19 cellular contexts compared by ENCODE assay signal in the genomic region with DNA sequence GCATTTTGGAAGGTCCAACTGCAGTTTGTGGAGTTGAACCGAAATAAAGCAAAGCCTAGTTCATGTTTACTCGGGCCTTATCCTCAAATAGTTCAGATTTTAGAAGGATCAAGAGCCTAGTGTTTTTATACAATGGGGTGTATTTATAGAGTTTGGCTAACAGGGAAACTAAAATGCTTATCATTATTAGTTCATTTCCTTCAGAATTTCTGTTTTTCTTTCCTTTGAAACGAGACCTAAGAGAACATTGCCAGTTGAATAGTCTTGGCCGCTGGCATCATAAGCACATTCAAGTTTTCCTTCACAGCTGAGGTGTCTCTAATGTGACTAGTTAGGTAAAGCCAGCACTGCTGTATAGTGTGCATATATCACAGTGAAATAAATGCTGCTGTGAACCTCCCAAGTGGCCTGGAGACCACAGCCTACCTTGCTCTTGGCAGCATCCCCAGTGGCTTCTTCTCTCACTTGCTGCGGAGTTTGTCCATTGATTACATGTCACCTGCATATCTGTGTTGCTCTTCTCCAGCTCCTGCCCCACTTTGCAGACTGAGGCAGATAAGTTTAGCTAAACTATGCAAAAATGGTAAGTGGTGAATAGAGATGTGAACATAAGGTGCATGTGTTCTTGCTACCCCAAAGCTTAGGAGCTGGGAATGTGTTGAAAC.
DNase-seq lines count a peak whose midpoint lies in the region; ATAC-seq and TF ChIP-seq lines count a peak whose summit lies in the region.
"Had no signal": no experiment of that assay in that cellular context is flagged by ENCODE, and none has a peak within 500 bp of the region (broad histone marks: within the 10 kb centered on the region; RNA-seq: fewer than 3 reads in every experiment).

No MANE protein-coding gene starts in this region.

- no peaks in the 10 kb centered on the region for H3K9me3 Mint-ChIP-seq in T-helper 2 cell treated with Interferon-gamma antibody and Interleukin-4, amounts not matched to agents 5 μg/mL and 100 μg/mL, for 36 hours
- H3K9me3 Mint-ChIP-seq: activated CD4-positive, alpha-beta T cell treated with anti-CD3 and anti-CD28 coated beads, Interleukin-2, amount 10 ng/mL, durations not matched to agents 7 days and 5 days; endodermal cell; naive thymus-derived CD4-positive, alpha-beta T cell; stimulated activated naive B cell treated with anti-CD40 and anti-IgM and Interleukin-4, amounts not matched to agents 10 μg/mL and 1 μg/mL and 100 μg/mL, for 72 hours had no signal

- ATAC-seq in left ventricle myocardium superior, result peak; percentile 38
- peak in 1 of 4 donors; percentile 22 for ATAC-seq in psoas muscle
- no peak for ATAC-seq in upper lobe of right lung
- ATAC-seq in GM21390 (IDR thresholded peaks at IDR 0.05; ENCODE audit: unreplicated experiment), result no peak
- ATAC-seq: foreskin keratinocyte; naive thymus-derived CD4-positive, alpha-beta T cell; stimulated activated naive B cell treated with anti-CD40 and anti-IgM and Interleukin-4, amounts not matched to agents 10 μg/mL and 1 μg/mL and 100 μg/mL, for 72 hours had no signal

- H3K27me3 Mint-ChIP-seq in T-helper 2 cell treated with Interferon-gamma antibody and Interleukin-4, amounts not matched to agents 5 μg/mL and 100 μg/mL, for 36 hours (ENCODE audit: low read depth), result no peaks in the 10 kb centered on the region
- H3K27me3 Mint-ChIP-seq: activated CD4-positive, alpha-beta T cell treated with anti-CD3 and anti-CD28 coated beads, Interleukin-2, amount 10 ng/mL, durations not matched to agents 7 days and 5 days; IgD-negative memory B cell; naive thymus-derived CD4-positive, alpha-beta T cell; stimulated activated naive B cell treated with anti-CD40 and anti-IgM and Interleukin-4, amounts not matched to agents 10 μg/mL and 1 μg/mL and 100 μg/mL, for 72 hours had no signal

- H3K27me3 ChIP-seq in psoas muscle (ENCODE audit: insufficient read depth in 3 of 3, low read length in 2 of 3), result no peaks in the 10 kb centered on the region
- no peaks in the 10 kb centered on the region for H3K27me3 ChIP-seq in upper lobe of right lung
- H3K27me3 ChIP-seq: foreskin keratinocyte had no signal

- intact Hi-C loops in left ventricle myocardium superior (cut with micrococcal nuclease), result no loop called here
- intact Hi-C loops in psoas muscle (cut with DNase I), result no loop called here
- intact Hi-C loops in upper lobe of right lung (cut with DNase I), result no loop called here

- H3K4me1 ChIP-seq in psoas muscle (peaks cover 89% of the 10 kb centered on the region), upper lobe of right lung (peaks cover 39% of the 10 kb centered on the region)

- H3K27ac ChIP-seq in psoas muscle, result peak overlapping the region; percentile 89
- H3K27ac ChIP-seq in upper lobe of right lung, result peak overlapping the region; percentile 28
- H3K27ac ChIP-seq: foreskin keratinocyte, parathyroid adenoma had no signal

- peaks cover 7% of the 10 kb centered on the region for H3K36me3 Mint-ChIP-seq in T-helper 2 cell treated with Interferon-gamma antibody and Interleukin-4, amounts not matched to agents 5 μg/mL and 100 μg/mL, for 36 hours (ENCODE audit: low read depth)

- DNase-seq in epidermal melanocyte (ENCODE audit: insufficient read length, low spot score) (peak; percentile 32), left ventricle myocardium superior (no peak), psoas muscle (no peak), upper lobe of right lung (no peak), AG08395 (ENCODE audit: low spot score) (no peak)
- DNase-seq in T-helper 2 cell treated with Interferon-gamma antibody and Interleukin-4, amounts not matched to agents 5 μg/mL and 100 μg/mL, for 36 hours (ENCODE audit: low spot score), result no peak
- DNase-seq: activated CD4-positive, alpha-beta T cell treated with anti-CD3 and anti-CD28 coated beads, Interleukin-2, amount 10 ng/mL, durations not matched to agents 7 days and 5 days; activated CD8-positive, alpha-beta memory T cell treated with anti-CD3 and anti-CD28 coated beads, Interleukin-2, amount 50 U/mL, for 48 hours; endodermal cell; foreskin keratinocyte; H7; naive thymus-derived CD4-positive, alpha-beta T cell; NCI-H187 treated with DMSO at 0.1 percent for 48 hours; NK-92 treated with Interleukin-12 subunit alpha and Interleukin-12 subunit beta, amount 100 ng/mL, for 24 hours; stimulated activated CD4-positive, alpha-beta T cell treated with anti-CD3 and anti-CD28 coated beads, Interleukin-12 subunit alpha, Interleukin-12 subunit beta, amount 100 ng/mL, for 4 hours; stimulated activated naive B cell treated with anti-CD40 and anti-IgM and Interleukin-4, amounts not matched to agents 10 μg/mL and 1 μg/mL and 100 μg/mL, for 72 hours had no signal

- H3K4me3 ChIP-seq in psoas muscle (no peak overlapping the region), upper lobe of right lung (no peak overlapping the region)

- H3K4me3 Mint-ChIP-seq in T-helper 2 cell treated with Interferon-gamma antibody and Interleukin-4, amounts not matched to agents 5 μg/mL and 100 μg/mL, for 36 hours, result no peak overlapping the region
- H3K4me3 Mint-ChIP-seq: activated CD4-positive, alpha-beta T cell treated with anti-CD3 and anti-CD28 coated beads, Interleukin-2, amount 10 ng/mL, durations not matched to agents 7 days and 5 days; endodermal cell; IgD-negative memory B cell; naive thymus-derived CD4-positive, alpha-beta T cell; stimulated activated naive B cell treated with anti-CD40 and anti-IgM and Interleukin-4, amounts not matched to agents 10 μg/mL and 1 μg/mL and 100 μg/mL, for 72 hours had no signal

- no peaks in the 10 kb centered on the region for H3K4me1 Mint-ChIP-seq in T-helper 2 cell treated with Interferon-gamma antibody and Interleukin-4, amounts not matched to agents 5 μg/mL and 100 μg/mL, for 36 hours (ENCODE audit: low read depth)
- H3K4me1 Mint-ChIP-seq: activated CD4-positive, alpha-beta T cell treated with anti-CD3 and anti-CD28 coated beads, Interleukin-2, amount 10 ng/mL, durations not matched to agents 7 days and 5 days; IgD-negative memory B cell; stimulated activated naive B cell treated with anti-CD40 and anti-IgM and Interleukin-4, amounts not matched to agents 10 μg/mL and 1 μg/mL and 100 μg/mL, for 72 hours had no signal

- H3K36me3 ChIP-seq in psoas muscle (ENCODE audit: insufficient read depth in 1 of 2, low read depth in 1 of 2), result peaks cover 0 to 17% of the 10 kb centered on the region in 2 donors
- no peaks in the 10 kb centered on the region for H3K36me3 ChIP-seq in upper lobe of right lung

- 34 to 41% (median 34%) methylated on average over 5 of the region's 5 CpGs for WGBS in psoas muscle, 3 donors

- no peaks in the 10 kb centered on the region for H3K9me3 ChIP-seq in psoas muscle
- no peaks in the 10 kb centered on the region for H3K9me3 ChIP-seq in upper lobe of right lung

- no peak overlapping the region for H3K27ac Mint-ChIP-seq in T-helper 2 cell treated with Interferon-gamma antibody and Interleukin-4, amounts not matched to agents 5 μg/mL and 100 μg/mL, for 36 hours
- H3K27ac Mint-ChIP-seq: activated CD4-positive, alpha-beta T cell treated with anti-CD3 and anti-CD28 coated beads, Interleukin-2, amount 10 ng/mL, durations not matched to agents 7 days and 5 days; endodermal cell; naive thymus-derived CD4-positive, alpha-beta T cell; stimulated activated naive B cell treated with anti-CD40 and anti-IgM and Interleukin-4, amounts not matched to agents 10 μg/mL and 1 μg/mL and 100 μg/mL, for 72 hours had no signal

- TF ChIP-seq CTCF in psoas muscle (IDR thresholded peaks at IDR 0.05), result no peak
- no peak for TF ChIP-seq CTCF in upper lobe of right lung (IDR thresholded peaks at IDR 0.05)
